ENCODE assay signal across 25 cellular contexts in genomic region chr21:35120631-35121180, GRCh38.
DNase-seq lines count a peak whose midpoint lies in the region; ATAC-seq and TF ChIP-seq lines count a peak whose summit lies in the region.
"Had no signal": no experiment of that assay in that cellular context is flagged by ENCODE, and none has a peak within 500 bp of the region (broad histone marks: within the 10 kb centered on the region; RNA-seq: fewer than 3 reads in every experiment).

No MANE protein-coding gene starts in this region.

- TF ChIP-seq CTCF in progenitor cell of endocrine pancreas (IDR thresholded peaks at IDR 0.05; ENCODE audit: unreplicated experiment) (no peak), gastroesophageal sphincter (IDR thresholded peaks at IDR 0.05) (no peak)

- H3K36me3 Mint-ChIP-seq in progenitor cell of endocrine pancreas (ENCODE audit: insufficient read depth) = no peaks in the 10 kb centered on the region
- H3K36me3 Mint-ChIP-seq: mesothelial cell of epicardium had no signal

- WGBS in gastroesophageal sphincter (ENCODE audit: low coverage in 1 of 2), 2 donors = 100% methylated on average over 1 of the region's 4 CpGs; no CpG with 5 or more reads in 1 of the 2 donors

- no peaks in the 10 kb centered on the region for H3K27me3 Mint-ChIP-seq in progenitor cell of endocrine pancreas

- H3K9me3 Mint-ChIP-seq in progenitor cell of endocrine pancreas (ENCODE audit: low read depth) = peaks cover 21% of the 10 kb centered on the region

- H3K4me3 Mint-ChIP-seq in progenitor cell of endocrine pancreas (ENCODE audit: low read depth) = no peak overlapping the region
- H3K4me3 Mint-ChIP-seq: activated CD8-positive, alpha-beta T cell treated with anti-CD3 and anti-CD28 coated beads for 36 hours; mesothelial cell of epicardium; nephron; T-helper 1 cell treated with Interleukin-12 subunit alpha and Interleukin-12 subunit beta and Interleukin-4 antibody, amounts not matched to agents 30 μg/mL and 1 μg/mL, for 36 hours had no signal

- no peak for TF ChIP-seq POLR2A in gastroesophageal sphincter (IDR thresholded peaks at IDR 0.05)

- H3K4me1 ChIP-seq in gastroesophageal sphincter = no peaks in the 10 kb centered on the region
- H3K4me1 ChIP-seq: A549; BLaER1 treated with 17β-estradiol and CSF1 and Interleukin-3, amounts not matched to agents 10 nM and 100 nM; HAP-1 had no signal

- peak overlapping the region; percentile 45 for H3K27ac Mint-ChIP-seq in progenitor cell of endocrine pancreas
- H3K27ac Mint-ChIP-seq: activated CD8-positive, alpha-beta T cell treated with anti-CD3 and anti-CD28 coated beads for 36 hours; mesothelial cell of epicardium; nephron; T-helper 1 cell treated with Interleukin-12 subunit alpha and Interleukin-12 subunit beta and Interleukin-4 antibody, amounts not matched to agents 30 μg/mL and 1 μg/mL, for 36 hours had no signal

- H3K27ac ChIP-seq in gastroesophageal sphincter = no peak overlapping the region
- H3K27ac ChIP-seq: A549; BLaER1 treated with 17β-estradiol and CSF1 and Interleukin-3, amounts not matched to agents 10 nM and 100 nM; HL-60; WERI-Rb-1 had no signal

- ATAC-seq in gastroesophageal sphincter = no peak
- ATAC-seq: A549; activated CD8-positive, alpha-beta T cell treated with anti-CD3 and anti-CD28 coated beads for 36 hours; left cardiac atrium had no signal

- no peak for TF ChIP-seq EP300 in gastroesophageal sphincter (IDR thresholded peaks at IDR 0.05)

- peaks cover 15% of the 10 kb centered on the region for H3K27me3 ChIP-seq in gastroesophageal sphincter
- H3K27me3 ChIP-seq: BLaER1 treated with 17β-estradiol and CSF1 and Interleukin-3, amounts not matched to agents 10 nM and 100 nM; MG63 had no signal

- H3K4me3 ChIP-seq in gastroesophageal sphincter = no peak overlapping the region
- H3K4me3 ChIP-seq: A549; BLaER1 treated with 17β-estradiol and CSF1 and Interleukin-3, amounts not matched to agents 10 nM and 100 nM; HAP-1; MG63; smooth muscle cell had no signal

- peak; percentile 45 for DNase-seq in NCI-H82 (lab: John Stamatoyannopoulos, UW)
- no peak for DNase-seq in NCI-H82 treated with DMSO at 0.1 percent for 48 hours (lab: John Stamatoyannopoulos, UW; ENCODE audit: unreplicated experiment)
- peak; percentile 97 for DNase-seq in NCI-H187 treated with DMSO at 0.1 percent for 48 hours (lab: John Stamatoyannopoulos, UW)
- peak; percentile 54 for DNase-seq in RPMI8226
- no peak for DNase-seq in progenitor cell of endocrine pancreas (ENCODE audit: low spot score, unreplicated experiment)
- DNase-seq in stimulated activated CD4-positive, alpha-beta T cell treated with anti-CD3 and anti-CD28 coated beads, Interleukin-2, amount 100 ng/mL, for 48 hours = no peak
- DNase-seq in GDM1 (lab: John Stamatoyannopoulos, UW) = no peak
- DNase-seq: activated CD8-positive, alpha-beta T cell treated with anti-CD3 and anti-CD28 coated beads for 36 hours; activated naive CD4-positive, alpha-beta T cell treated with Interleukin-2 at 50 U/mL for 16 hours; activated T-cell treated with anti-CD3 and anti-CD28 coated beads, Interleukin-2, amount 50 U/mL, for 1 hour; effector memory CD4-positive, alpha-beta T cell; left cardiac atrium; MG63; NCI-H446 treated with DMSO at 0.1 percent for 48 hours; stimulated activated CD4-positive, alpha-beta T cell treated with anti-CD3 and anti-CD28 coated beads, Interleukin-4, amount 100 ng/mL, for 4 hours; WERI-Rb-1 had no signal

- no peaks in the 10 kb centered on the region for H3K36me3 ChIP-seq in gastroesophageal sphincter
- H3K36me3 ChIP-seq: BLaER1 treated with 17β-estradiol and CSF1 and Interleukin-3, amounts not matched to agents 10 nM and 100 nM; HAP-1; MG63; WERI-Rb-1 had no signal

- H3K4me1 Mint-ChIP-seq in progenitor cell of endocrine pancreas (ENCODE audit: low read depth) = peaks cover 4% of the 10 kb centered on the region

- H3K9me3 ChIP-seq in gastroesophageal sphincter = peaks cover 0 to 10% (median 0%) of the 10 kb centered on the region in 3 donors
- H3K9me3 ChIP-seq: A549, HAP-1 had no signal

Comparison
In these comparisons a context has a peak if more than half of its experiments do, and no peak if none do; other contexts are left out.
1. DNase-seq: peak in NCI-H82 (single experiment), NCI-H187 treated with DMSO at 0.1 percent for 48 hours (single experiment) and RPMI8226 (single experiment); none in NCI-H82 treated with DMSO at 0.1 percent for 48 hours (single experiment), progenitor cell of endocrine pancreas (single experiment), stimulated activated CD4-positive, alpha-beta T cell treated with anti-CD3 and anti-CD28 coated beads, Interleukin-2, amount 100 ng/mL, for 48 hours (0 of 2) and GDM1 (single experiment).